Comparison of ENCODE assay signal across 13 cellular contexts in genomic region chr7:55109384-55110167, GRCh38.
DNase-seq lines count a peak whose midpoint lies in the region; ATAC-seq and TF ChIP-seq lines count a peak whose summit lies in the region.
"Had no signal": no experiment of that assay in that cellular context is flagged by ENCODE, and none has a peak within 500 bp of the region (broad histone marks: within the 10 kb centered on the region; RNA-seq: fewer than 3 reads in every experiment).

No MANE protein-coding gene starts in this region.

- CTCF ChIA-PET in RWPE1 (lab: Yijun Ruan, JAX): interaction anchor here (0.7 kb wide), 1 partner anchor 321 kb away, joined by 3 read pairs; no protein-coding TSS in a partner anchor

- DNase-seq in ELR (ENCODE audit: low read depth) (peak; percentile 63), RWPE1 (ENCODE audit: low spot score) (peak; percentile 79), fibroblast of mammary gland (ENCODE audit: low read depth) (peak; percentile 77), putamen (ENCODE audit: low spot score) (peak; percentile 55), NCI-H146 treated with DMSO at 0.1 percent for 48 hours (lab: John Stamatoyannopoulos, UW; ENCODE audit: unreplicated experiment) (no peak)
- DNase-seq: activated naive CD4-positive, alpha-beta T cell treated with anti-CD3 and anti-CD28 coated beads for 36 hours; BE2C; NCI-H187 treated with DMSO at 0.1 percent for 48 hours had no signal

- H3K27ac ChIP-seq in RWPE1: peak overlapping the region; percentile 86

- H3K4me3 ChIP-seq in fibroblast of mammary gland (ENCODE audit: control insufficient read depth, low read depth, low read length): no peak overlapping the region

- POLR2A ChIA-PET in RWPE1 (lab: Yijun Ruan, JAX; ENCODE audit: low non-redundant PET): no interaction called here

- no peak for ATAC-seq in GM21390 (IDR thresholded peaks at IDR 0.05; ENCODE audit: unreplicated experiment)
- no peak for ATAC-seq in GM21576 (IDR thresholded peaks at IDR 0.05; ENCODE audit: unreplicated experiment)
- no peak for ATAC-seq in HG02759 (IDR thresholded peaks at IDR 0.05; ENCODE audit: unreplicated experiment)
- ATAC-seq: HepG2, sciatic nerve had no signal

- no peak for TF ChIP-seq CTCF in RWPE1 (conservative IDR thresholded peaks at IDR 0.05; ENCODE audit: low read depth)
- no peak for TF ChIP-seq CTCF in fibroblast of mammary gland (conservative IDR thresholded peaks at IDR 0.05; ENCODE audit: control insufficient read depth, insufficient read depth, low read depth, low read length)
